ENCODE assay signal across 8 cellular contexts in the genomic region with DNA sequence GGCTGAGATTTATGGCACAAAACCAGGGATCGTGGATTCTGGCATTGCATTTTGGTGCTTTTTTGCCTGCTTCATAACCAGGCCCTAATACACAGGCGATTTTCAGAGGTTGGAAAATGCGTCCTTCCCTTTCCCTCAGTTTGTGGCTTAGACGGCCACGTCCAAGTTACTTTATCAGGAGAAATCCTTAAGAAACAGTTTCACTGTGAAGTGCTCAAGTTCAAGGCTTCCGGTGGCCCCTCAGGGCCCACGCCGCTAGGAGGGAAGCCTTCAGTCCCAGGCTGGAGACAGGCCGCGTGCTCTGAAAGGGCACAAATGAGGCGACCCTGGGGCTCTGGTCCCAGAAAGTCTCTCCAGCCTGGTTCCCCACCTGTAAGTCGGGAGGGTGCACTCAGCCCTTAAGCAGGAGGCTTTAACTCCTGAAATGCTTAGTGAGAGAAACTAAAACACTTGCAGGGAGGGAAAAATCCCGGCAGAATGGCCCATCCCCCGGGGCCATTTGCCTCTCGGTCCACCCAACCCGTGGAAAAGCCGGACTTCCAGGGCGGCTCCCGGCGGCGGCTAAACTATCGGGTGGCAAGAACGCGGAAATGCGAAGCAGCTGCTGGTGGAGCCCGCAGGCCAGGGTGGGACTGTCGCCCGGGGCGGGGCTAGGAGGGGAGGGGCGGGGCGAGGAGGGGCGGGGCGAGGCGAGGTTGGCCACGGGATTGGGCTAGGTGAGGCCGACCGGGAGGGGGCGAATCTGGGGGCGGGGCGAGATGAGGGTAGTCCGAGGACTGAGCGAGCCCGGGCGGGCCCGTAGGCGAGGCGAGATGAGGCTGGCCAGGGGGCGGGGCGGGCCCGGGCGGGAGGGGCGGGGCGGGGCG. TPM values are rescaled to one million over a fixed set of nuclear protein-coding genes. Genes with fewer than 3 reads are reported as not detected.
DNase-seq lines count a peak whose midpoint lies in the region; ATAC-seq and TF ChIP-seq lines count a peak whose summit lies in the region.

No MANE protein-coding gene starts in this region.

- no peaks in the 10 kb centered on the region for H3K36me3 ChIP-seq in ectodermal cell (ENCODE audit: control insufficient read depth, insufficient read depth, low read length)

- H3K27ac Mint-ChIP-seq in activated CD8-positive, alpha-beta T cell treated with anti-CD3 and anti-CD28 coated beads for 36 hours: peak overlapping the region; percentile 86

- peak; percentile 91 for DNase-seq in CMK (ENCODE audit: low read depth)
- DNase-seq in HL-60 (ENCODE audit: low read depth in 1 of 2, low spot score in 1 of 2): peak; percentile 83 to 98
- DNase-seq in NCI-H82 treated with DMSO at 0.1 percent for 48 hours (lab: John Stamatoyannopoulos, UW; ENCODE audit: unreplicated experiment): peak; percentile 84
- DNase-seq in activated CD8-positive, alpha-beta T cell treated with anti-CD3 and anti-CD28 coated beads for 36 hours: peak; percentile 99
- DNase-seq in lung microvascular endothelial cell (ENCODE audit: low read depth in 2 of 2): peak; percentile 97
- DNase-seq in stimulated activated CD4-positive, alpha-beta T cell treated with anti-CD3 and anti-CD28 coated beads, TNF-alpha, amount 100 ng/mL, for 4 hours (ENCODE audit: low read depth in 3 of 3): peak; percentile 98 to 99 (median 99)

- H3K27me3 ChIP-seq in HL-60 (ENCODE audit: insufficient read depth, poor library complexity, severe bottlenecking): no peaks in the 10 kb centered on the region
- peaks cover 39% of the 10 kb centered on the region for H3K27me3 ChIP-seq in ectodermal cell (ENCODE audit: control insufficient read depth, insufficient read depth, low read length, poor library complexity, severe bottlenecking)

- H3K9me3 ChIP-seq in ectodermal cell (ENCODE audit: control insufficient read depth, low read length): no peaks in the 10 kb centered on the region

- peak overlapping the region; percentile 57 for H3K4me3 ChIP-seq in HL-60 (replicated peaks; ENCODE audit: insufficient read depth, low read length)
- peak overlapping the region; percentile 35 for H3K4me3 ChIP-seq in ectodermal cell (ENCODE audit: insufficient read depth, low read depth, low read length)

- TF ChIP-seq CTCF in HL-60 (IDR thresholded peaks at IDR 0.05; ENCODE audit: insufficient read depth, low read length): no peak
- TF ChIP-seq CTCF in activated CD8-positive, alpha-beta T cell treated with anti-CD3 and anti-CD28 coated beads for 36 hours (IDR thresholded peaks at IDR 0.05): no peak

- no peaks in the 10 kb centered on the region for H3K36me3 Mint-ChIP-seq in activated CD8-positive, alpha-beta T cell treated with anti-CD3 and anti-CD28 coated beads for 36 hours (ENCODE audit: low read depth)

- 9 to 10% methylated on average over 54 of the region's 54 CpGs for WGBS in ectodermal cell, 2 experiments

- CTCF ChIA-PET in activated CD8-positive, alpha-beta T cell treated with anti-CD3 and anti-CD28 coated beads for 36 hours (lab: Charles Lee): interaction anchor here (1.1 to 7.1 kb wide), 3 partner anchors 22 to 430 kb away, joined by 3 to 52 read pairs (median 3); a partner anchor contains a TSS

- H3K4me3 Mint-ChIP-seq in activated CD8-positive, alpha-beta T cell treated with anti-CD3 and anti-CD28 coated beads for 36 hours: peak overlapping the region; percentile 77

- no peaks in the 10 kb centered on the region for H3K9me3 Mint-ChIP-seq in activated CD8-positive, alpha-beta T cell treated with anti-CD3 and anti-CD28 coated beads for 36 hours

- POLR2A ChIA-PET in activated CD8-positive, alpha-beta T cell treated with anti-CD3 and anti-CD28 coated beads for 36 hours (lab: Charles Lee): interaction anchor here (0.7 to 1.0 kb wide), 3 partner anchors 12 to 343 kb away, joined by 3 to 6 read pairs (median 3); partner anchors contain the start of gene E2F6

- H3K4me1 ChIP-seq in ectodermal cell (ENCODE audit: control insufficient read depth, insufficient read depth, low read length): peaks cover 4% of the 10 kb centered on the region

- H3K27ac ChIP-seq in HL-60 (replicated peaks): peak overlapping the region; percentile 73
- no peak overlapping the region for H3K27ac ChIP-seq in ectodermal cell (ENCODE audit: insufficient read depth, low read depth, low read length, poor library complexity, severe bottlenecking)

- ATAC-seq in GM19467 (IDR thresholded peaks at IDR 0.05; ENCODE audit: unreplicated experiment): peak; percentile 48
- ATAC-seq in activated CD8-positive, alpha-beta T cell treated with anti-CD3 and anti-CD28 coated beads for 36 hours: peak; percentile 95

- H3K27me3 Mint-ChIP-seq in activated CD8-positive, alpha-beta T cell treated with anti-CD3 and anti-CD28 coated beads for 36 hours: no peaks in the 10 kb centered on the region

- intact Hi-C loops in activated CD8-positive, alpha-beta T cell treated with anti-CD3 and anti-CD28 coated beads for 36 hours (cut with micrococcal nuclease): no loop called here

- peaks cover 11% of the 10 kb centered on the region for H3K4me1 Mint-ChIP-seq in activated CD8-positive, alpha-beta T cell treated with anti-CD3 and anti-CD28 coated beads for 36 hours (ENCODE audit: low read depth)

RNA-seq across cellular contexts. Expression of gene SLC66A3, which starts 0.6 kb away (rescaled TPM):
- total RNA-seq in activated CD8-positive, alpha-beta T cell treated with anti-CD3 and anti-CD28 coated beads for 36 hours: 10 to 100 TPM; 10.4 to 10.6 TPM
- 6.9 TPM for polyA plus RNA-seq in ectodermal cell (2013, experiment 1 of 4)
- polyA plus RNA-seq in ectodermal cell (2013, experiment 2 of 4): 7.1 TPM
- 9.9 TPM for polyA plus RNA-seq in ectodermal cell (2013, experiment 3 of 4)
- 10.4 TPM for polyA plus RNA-seq in ectodermal cell (2013, experiment 4 of 4)
- 35.5 and 37.1 TPM in 2 replicates for total RNA-seq in lung microvascular endothelial cell
